ENCODE assay signal across 12 cellular contexts in the genomic region with DNA sequence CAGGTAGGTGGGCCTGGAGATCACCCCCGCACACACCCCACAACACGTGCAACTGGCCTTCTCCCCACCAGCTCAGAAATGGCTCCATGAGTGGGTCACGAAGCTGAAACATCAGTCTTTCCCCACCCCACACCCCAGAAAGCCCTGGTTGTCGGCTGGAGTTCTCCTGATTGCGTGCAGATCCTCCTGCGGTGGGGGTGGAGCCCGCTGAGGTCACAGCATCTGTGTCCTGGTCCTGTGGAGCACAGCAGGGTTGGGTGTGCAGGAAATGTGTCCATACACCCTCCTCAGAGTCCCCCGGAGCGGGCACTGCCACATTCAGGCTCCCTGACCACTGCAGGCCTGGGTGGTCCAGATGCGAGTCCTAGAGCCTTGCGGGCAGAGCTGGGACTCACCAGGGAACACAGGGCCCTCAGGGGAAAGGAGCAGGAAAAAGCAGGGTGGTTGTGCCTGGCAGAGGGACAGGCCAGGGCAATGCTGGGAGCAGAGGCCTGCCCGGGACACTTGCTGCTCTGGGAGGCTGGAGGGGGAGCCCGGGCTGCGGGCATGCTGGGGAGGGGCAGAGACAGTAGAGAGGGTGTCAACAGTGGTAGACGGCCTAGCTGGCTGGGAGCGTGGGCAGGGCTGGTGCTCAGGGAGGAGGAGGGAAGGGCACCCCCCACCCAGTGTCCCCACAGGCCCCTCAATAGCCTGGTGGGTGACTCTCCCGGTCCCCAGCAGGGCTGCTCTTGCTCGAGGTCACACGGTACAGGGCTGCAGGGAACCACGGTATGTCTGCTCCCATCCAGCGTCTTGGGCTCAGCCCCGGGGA. TPM values are rescaled to one million over a fixed set of nuclear protein-coding genes. Genes with fewer than 3 reads are reported as not detected.
DNase-seq lines count a peak whose midpoint lies in the region; ATAC-seq and TF ChIP-seq lines count a peak whose summit lies in the region.
"Had no signal": no experiment of that assay in that cellular context is flagged by ENCODE, and none has a peak within 500 bp of the region (broad histone marks: within the 10 kb centered on the region; RNA-seq: fewer than 3 reads in every experiment).

No MANE protein-coding gene starts in this region.

- H3K27me3 Mint-ChIP-seq in CD4-positive, alpha-beta T cell: no peaks in the 10 kb centered on the region
- H3K27me3 Mint-ChIP-seq: activated naive CD8-positive, alpha-beta T cell treated with anti-CD3 and anti-CD28 coated beads, Interleukin-2, amount 50 U/mL, for 24 hours; CD4-positive, alpha-beta memory T cell had no signal

- no peak overlapping the region for H3K27ac Mint-ChIP-seq in CD4-positive, alpha-beta T cell
- H3K27ac Mint-ChIP-seq: activated CD8-positive, alpha-beta T cell treated with anti-CD3 and anti-CD28 coated beads, Interleukin-2, amount 10 ng/mL, durations not matched to agents 7 days and 5 days; activated naive CD8-positive, alpha-beta T cell treated with anti-CD3 and anti-CD28 coated beads, Interleukin-2, amount 50 U/mL, for 24 hours had no signal

- H3K4me1 ChIP-seq in GM23248 (ENCODE audit: insufficient read depth): peaks cover 37% of the 10 kb centered on the region
- H3K4me1 ChIP-seq in breast epithelium: peaks cover 70 to 72% of the 10 kb centered on the region in 2 donors
- H3K4me1 ChIP-seq in spleen: peaks cover 49 to 99% (median 92%) of the 10 kb centered on the region in 6 donors

- H3K27me3 ChIP-seq in GM23248 (replicated peaks; ENCODE audit: insufficient read depth) (no peaks in the 10 kb centered on the region), breast epithelium (no peaks in the 10 kb centered on the region), spleen (replicated peaks in 1 of 7) (no peaks in the 10 kb centered on the region)
- no peaks in the 10 kb centered on the region for H3K27me3 ChIP-seq in CD4-positive, alpha-beta T cell (ENCODE audit: control insufficient read depth, insufficient read depth, low read length)

- 57 to 62% methylated on average over 15 to 22 of the region's 22 CpGs for WGBS in GM23248 (ENCODE audit: low coverage in 1 of 2, low lambda C conversion rate in 2 of 2, missing lambda C conversion rate in 2 of 2), 2 experiments
- WGBS in spleen, 5 donors: 57 to 82% (median 77%) methylated on average over 16 to 22 of the region's 22 CpGs

- H3K9ac ChIP-seq in GM23248: peak overlapping the region; percentile 64

- H3K9me3 ChIP-seq in GM23248 (ENCODE audit: low read depth) (no peaks in the 10 kb centered on the region), breast epithelium (no peaks in the 10 kb centered on the region), spleen (no peaks in the 10 kb centered on the region)
- H3K9me3 ChIP-seq in CD4-positive, alpha-beta T cell (ENCODE audit: control insufficient read depth, low read length): no peaks in the 10 kb centered on the region

- H3K36me3 ChIP-seq in GM23248 (ENCODE audit: low read depth) (peaks cover 25% of the 10 kb centered on the region), breast epithelium (no peaks in the 10 kb centered on the region), spleen (peaks cover 0 to 100% (median 52%) of the 10 kb centered on the region in 6 donors)

- TF ChIP-seq POLR2A in breast epithelium (IDR thresholded peaks at IDR 0.05) (no peak), spleen (IDR thresholded peaks at IDR 0.05) (no peak)

- peaks cover 71% of the 10 kb centered on the region for H3F3A ChIP-seq in GM23248 (ENCODE audit: insufficient read depth)

- intact Hi-C loops in breast epithelium (cut with DNase I; ENCODE audit: low total_unique reads) (no loop called here), spleen (cut with DNase I; ENCODE audit: low total_unique reads) (no loop called here)
- intact Hi-C loops in CD4-positive, alpha-beta T cell (cut with DNase I, micrococcal nuclease): no loop called here

- no peaks in the 10 kb centered on the region for H3K4me1 Mint-ChIP-seq in CD4-positive, alpha-beta T cell (ENCODE audit: low read depth)
- H3K4me1 Mint-ChIP-seq: activated naive CD8-positive, alpha-beta T cell treated with anti-CD3 and anti-CD28 coated beads, Interleukin-2, amount 50 U/mL, for 24 hours; CD4-positive, alpha-beta memory T cell had no signal

- no peaks in the 10 kb centered on the region for H3K9me2 ChIP-seq in GM23248 (ENCODE audit: insufficient read depth)

- TF ChIP-seq CTCF in breast epithelium (IDR thresholded peaks at IDR 0.05) (no peak), spleen (IDR thresholded peaks at IDR 0.05 in 8 of 11, conservative IDR thresholded peaks at IDR 0.05 in 3 of 11) (no peak)
- no peak for TF ChIP-seq CTCF in CD4-positive, alpha-beta T cell (IDR thresholded peaks at IDR 0.05)

- peaks cover 8% of the 10 kb centered on the region for H3K36me3 Mint-ChIP-seq in CD4-positive, alpha-beta T cell (ENCODE audit: low read depth)

- DNase-seq in GM23248: peak; percentile 56
- DNase-seq in breast epithelium (ENCODE audit: low spot score in 2 of 2): no peak
- DNase-seq in left lobe of liver (ENCODE audit: low spot score): no peak
- DNase-seq in spleen: no peak
- no peak for DNase-seq in midbrain (lab: John Stamatoyannopoulos, UW)
- no peak for DNase-seq in CD4-positive, alpha-beta T cell
- DNase-seq: activated CD8-positive, alpha-beta T cell treated with anti-CD3 and anti-CD28 coated beads, Interleukin-2, amount 10 ng/mL, durations not matched to agents 7 days and 5 days; activated naive CD8-positive, alpha-beta T cell treated with anti-CD3 and anti-CD28 coated beads, Interleukin-2, amount 50 U/mL, for 24 hours; CD4-positive, alpha-beta memory T cell; NCI-H748 treated with DMSO at 0.1 percent for 48 hours had no signal

- no peak overlapping the region for H2AFZ ChIP-seq in GM23248

- H3K27ac ChIP-seq in GM23248 (peak overlapping the region; percentile 82), breast epithelium (peak overlapping the region; percentile 99 to 100), spleen (peak overlapping the region; percentile 19 to 98 (median 81))
- no peak overlapping the region for H3K27ac ChIP-seq in CD4-positive, alpha-beta T cell (ENCODE audit: low read depth, low read length)

- ATAC-seq in left lobe of liver (peak; percentile 1), HG03196 (IDR thresholded peaks at IDR 0.05; ENCODE audit: unreplicated experiment) (no peak), GM19395 (IDR thresholded peaks at IDR 0.05; ENCODE audit: unreplicated experiment) (no peak)
- no peak for ATAC-seq in CD4-positive, alpha-beta T cell (ENCODE audit: poor library complexity)
- ATAC-seq: activated CD8-positive, alpha-beta T cell treated with anti-CD3 and anti-CD28 coated beads, Interleukin-2, amount 10 ng/mL, durations not matched to agents 7 days and 5 days; activated naive CD8-positive, alpha-beta T cell treated with anti-CD3 and anti-CD28 coated beads, Interleukin-2, amount 50 U/mL, for 24 hours had no signal

- H3K79me2 ChIP-seq in GM23248 (ENCODE audit: insufficient read depth): peaks cover 88% of the 10 kb centered on the region

- H4K20me1 ChIP-seq in GM23248 (ENCODE audit: insufficient read depth): no peaks in the 10 kb centered on the region

- POLR2A ChIA-PET in CD4-positive, alpha-beta T cell (lab: Charles Lee): no interaction called here

- CTCF ChIA-PET in CD4-positive, alpha-beta T cell (lab: Charles Lee): no interaction called here

- no peak overlapping the region for H3K4me2 ChIP-seq in GM23248 (ENCODE audit: unreplicated experiment)

- no peak overlapping the region for H3K4me3 Mint-ChIP-seq in CD4-positive, alpha-beta T cell
- H3K4me3 Mint-ChIP-seq: activated CD8-positive, alpha-beta T cell treated with anti-CD3 and anti-CD28 coated beads, Interleukin-2, amount 10 ng/mL, durations not matched to agents 7 days and 5 days; activated naive CD8-positive, alpha-beta T cell treated with anti-CD3 and anti-CD28 coated beads, Interleukin-2, amount 50 U/mL, for 24 hours; CD4-positive, alpha-beta memory T cell had no signal

- H3K4me3 ChIP-seq in GM23248: no peak overlapping the region
- peak overlapping the region in 1 of 3 donors; percentile 41 for H3K4me3 ChIP-seq in breast epithelium
- no peak overlapping the region for H3K4me3 ChIP-seq in spleen

- no peaks in the 10 kb centered on the region for H3K9me3 Mint-ChIP-seq in CD4-positive, alpha-beta T cell
- H3K9me3 Mint-ChIP-seq: activated naive CD8-positive, alpha-beta T cell treated with anti-CD3 and anti-CD28 coated beads, Interleukin-2, amount 50 U/mL, for 24 hours; CD4-positive, alpha-beta memory T cell had no signal

- in situ Hi-C loops in GM23248 (cut with MboI): no loop called here

RNA-seq across cellular contexts. Expression of gene PPARA, which starts 42.4 kb away (rescaled TPM):
- total RNA-seq in GM23248 (2014; rRNA removed; shearing (Covaris generic)): 10.9 and 14.4 TPM in 2 replicates
- polyA plus RNA-seq in GM23248 (2016; fragmentation: Nextera tagmentation; extraction: Ambion mirVana): 8.4 and 8.7 TPM in 2 replicates
- total RNA-seq in breast epithelium: 10 to 100 TPM; 15.2 to 31.0 (median 22.3) TPM
- 122 TPM for total RNA-seq in left lobe of liver
- 10 to 100 TPM; 21.2 to 40.9 (median 24.8) TPM for total RNA-seq in spleen
- polyA plus RNA-seq in spleen: 1 to 10 TPM; 2.0 to 5.8 (median 2.4) TPM
- total RNA-seq in CD4-positive, alpha-beta T cell: 1 to 10 TPM; 9.1 to 9.3 TPM
